In the genomic region with DNA sequence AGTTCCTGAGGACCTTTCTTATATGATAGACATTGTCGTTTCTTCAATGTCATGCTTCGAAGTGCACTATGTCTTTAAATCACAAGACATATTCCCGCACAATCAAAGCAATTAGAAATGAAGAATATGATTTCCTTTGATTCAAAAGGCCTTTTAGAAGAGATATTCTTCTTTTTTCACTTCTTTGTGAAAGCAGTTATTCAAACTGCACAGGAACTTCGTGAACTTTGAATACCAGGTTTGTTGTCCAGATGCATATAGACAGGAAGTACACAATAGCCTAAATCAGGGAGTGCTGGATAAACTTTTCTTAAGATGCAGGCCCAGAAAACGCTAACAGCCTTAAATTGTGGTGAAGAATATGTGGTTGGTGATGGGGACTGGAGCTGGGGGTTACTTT, we compare ENCODE assay signal across 33 cellular contexts.
"Had no signal": no experiment of that assay in that cellular context is flagged by ENCODE, and none has a peak within 500 bp of the region (broad histone marks: within the 10 kb centered on the region; RNA-seq: fewer than 3 reads in every experiment).

No MANE protein-coding gene starts in this region.

- H3K27me3 ChIP-seq: ascending aorta, breast epithelium, cardiac muscle cell, dorsolateral prefrontal cortex, esophagus squamous epithelium, gastrocnemius medialis, heart left ventricle had no signal

- H3K9me3 ChIP-seq: ascending aorta, breast epithelium, esophagus squamous epithelium, gastrocnemius medialis, heart left ventricle had no signal

- H3K36me3 ChIP-seq: ascending aorta, breast epithelium, cardiac muscle cell, esophagus squamous epithelium, gastrocnemius medialis, heart left ventricle had no signal

- H3K27ac ChIP-seq: ascending aorta, breast epithelium, cardiac muscle cell, coronary artery, dorsolateral prefrontal cortex, epithelial cell of prostate, esophagus squamous epithelium, gastrocnemius medialis, heart left ventricle had no signal

- H3K4me3 ChIP-seq: ascending aorta, breast epithelium, cardiac muscle cell, coronary artery, dorsolateral prefrontal cortex, esophagus squamous epithelium, gastrocnemius medialis, heart left ventricle had no signal

- DNase-seq: activated CD4-positive, alpha-beta memory T cell treated with anti-CD3 and anti-CD28 coated beads, Interleukin-2, amount 10 ng/mL, durations not matched to agents 7 days and 5 days; activated CD4-positive, alpha-beta T cell treated with anti-CD3 and anti-CD28 coated beads for 36 hours; activated CD4-positive, alpha-beta T cell treated with anti-CD3 and anti-CD28 coated beads, Interleukin-2, amount 10 ng/mL, durations not matched to agents 24 days and 14 days; activated CD4-positive, CD25-positive, alpha-beta regulatory T cell; activated CD4-positive, CD25-positive, alpha-beta regulatory T cell treated with anti-CD3 and anti-CD28 coated beads, Interleukin-2, amount 50 U/mL, for 72 hours; activated CD8-positive, alpha-beta memory T cell treated with anti-CD3 and anti-CD28 coated beads, Interleukin-2, amount 50 U/mL, for 48 hours; activated gamma-delta T cell; activated naive CD4-positive, alpha-beta T cell; activated naive CD4-positive, alpha-beta T cell treated with anti-CD3 and anti-CD28 coated beads, Interleukin-2, amount 10 ng/mL, durations not matched to agents 7 days and 5 days; activated naive CD8-positive, alpha-beta T cell treated with anti-CD3 and anti-CD28 coated beads, Interleukin-2, amount 10 ng/mL, durations not matched to agents 7 days and 5 days; activated T-cell treated with anti-CD3 and anti-CD28 coated beads for 4 hours; activated T-cell treated with anti-CD3 and anti-CD28 coated beads, Interleukin-2, amount 50 U/mL, for 24 hours; activated T-cell treated with anti-CD3 and anti-CD28 coated beads, Interleukin-2, amount 50 U/mL, for 72 hours; central memory CD4-positive, alpha-beta T cell; cerebellar nuclear complex; dorsolateral prefrontal cortex; effector memory CD8-positive, alpha-beta T cell; esophagus squamous epithelium; foreskin fibroblast; gastrocnemius medialis; glutamatergic neuron; heart left ventricle; T-helper 1 cell; T-helper 17 cell had no signal

- ATAC-seq: activated CD4-positive, alpha-beta T cell treated with anti-CD3 and anti-CD28 coated beads for 36 hours; activated naive CD4-positive, alpha-beta T cell treated with anti-CD3 and anti-CD28 coated beads, Interleukin-2, amount 50 U/mL, for 72 hours; activated T-cell treated with anti-CD3 and anti-CD28 coated beads, Interleukin-2, amount 50 U/mL, for 72 hours; effector memory CD8-positive, alpha-beta T cell; gastrocnemius medialis; heart left ventricle; T-helper 17 cell had no signal

- H3K9me3 Mint-ChIP-seq: activated CD4-positive, alpha-beta memory T cell treated with anti-CD3 and anti-CD28 coated beads, Interleukin-2, amount 10 ng/mL, durations not matched to agents 7 days and 5 days; activated CD4-positive, alpha-beta T cell treated with anti-CD3 and anti-CD28 coated beads, Interleukin-2, amount 10 ng/mL, durations not matched to agents 24 days and 14 days; activated naive CD4-positive, alpha-beta T cell treated with anti-CD3 and anti-CD28 coated beads, Interleukin-2, amount 10 ng/mL, durations not matched to agents 7 days and 5 days; activated naive CD4-positive, alpha-beta T cell treated with anti-CD3 and anti-CD28 coated beads, Interleukin-2, amount 50 U/mL, for 72 hours; dendritic cell treated with granulocyte-macrophage colony-stimulating factor and Interleukin-4, amounts not matched to agents 40 ng/mL and 50 ng/mL, for 4 days; T-helper 2 cell treated with Interferon-gamma antibody and Interleukin-4, amounts not matched to agents 5 μg/mL and 100 μg/mL, for 36 hours had no signal

- H3K36me3 Mint-ChIP-seq: activated naive CD4-positive, alpha-beta T cell treated with anti-CD3 and anti-CD28 coated beads, Interleukin-2, amount 10 ng/mL, durations not matched to agents 7 days and 5 days; activated naive CD4-positive, alpha-beta T cell treated with anti-CD3 and anti-CD28 coated beads, Interleukin-2, amount 50 U/mL, for 72 hours; activated naive CD8-positive, alpha-beta T cell treated with anti-CD3 and anti-CD28 coated beads, Interleukin-2, amount 10 ng/mL, durations not matched to agents 7 days and 5 days; brain had no signal

- H3K4me1 Mint-ChIP-seq: activated CD4-positive, alpha-beta memory T cell treated with anti-CD3 and anti-CD28 coated beads, Interleukin-2, amount 10 ng/mL, durations not matched to agents 7 days and 5 days; activated CD4-positive, alpha-beta T cell treated with anti-CD3 and anti-CD28 coated beads for 36 hours; activated CD4-positive, alpha-beta T cell treated with anti-CD3 and anti-CD28 coated beads, Interleukin-2, amount 10 ng/mL, durations not matched to agents 24 days and 14 days; activated naive CD4-positive, alpha-beta T cell treated with anti-CD3 and anti-CD28 coated beads, Interleukin-2, amount 10 ng/mL, durations not matched to agents 7 days and 5 days; activated naive CD8-positive, alpha-beta T cell treated with anti-CD3 and anti-CD28 coated beads, Interleukin-2, amount 10 ng/mL, durations not matched to agents 7 days and 5 days; T-helper 17 cell had no signal

- H3K4me1 ChIP-seq: ascending aorta, breast epithelium, esophagus squamous epithelium, gastrocnemius medialis, heart left ventricle had no signal

- H3K27ac Mint-ChIP-seq: activated CD4-positive, alpha-beta memory T cell treated with anti-CD3 and anti-CD28 coated beads, Interleukin-2, amount 10 ng/mL, durations not matched to agents 7 days and 5 days; activated CD4-positive, alpha-beta T cell treated with anti-CD3 and anti-CD28 coated beads for 36 hours; activated CD4-positive, alpha-beta T cell treated with anti-CD3 and anti-CD28 coated beads, Interleukin-2, amount 10 ng/mL, durations not matched to agents 24 days and 14 days; activated naive CD4-positive, alpha-beta T cell treated with anti-CD3 and anti-CD28 coated beads, Interleukin-2, amount 10 ng/mL, durations not matched to agents 7 days and 5 days; activated naive CD4-positive, alpha-beta T cell treated with anti-CD3 and anti-CD28 coated beads, Interleukin-2, amount 50 U/mL, for 72 hours; activated naive CD8-positive, alpha-beta T cell treated with anti-CD3 and anti-CD28 coated beads, Interleukin-2, amount 10 ng/mL, durations not matched to agents 7 days and 5 days; activated T-cell treated with anti-CD3 and anti-CD28 coated beads, Interleukin-2, amount 50 U/mL, for 24 hours; activated T-cell treated with anti-CD3 and anti-CD28 coated beads, Interleukin-2, amount 50 U/mL, for 72 hours; brain; dendritic cell treated with granulocyte-macrophage colony-stimulating factor and Interleukin-4, amounts not matched to agents 40 ng/mL and 50 ng/mL, for 4 days; effector memory CD8-positive, alpha-beta T cell; T-helper 17 cell; T-helper 2 cell treated with Interferon-gamma antibody and Interleukin-4, amounts not matched to agents 5 μg/mL and 100 μg/mL, for 36 hours had no signal

- H3K4me3 Mint-ChIP-seq: activated CD4-positive, alpha-beta memory T cell treated with anti-CD3 and anti-CD28 coated beads, Interleukin-2, amount 10 ng/mL, durations not matched to agents 7 days and 5 days; activated CD4-positive, alpha-beta T cell treated with anti-CD3 and anti-CD28 coated beads for 36 hours; activated CD4-positive, alpha-beta T cell treated with anti-CD3 and anti-CD28 coated beads, Interleukin-2, amount 10 ng/mL, durations not matched to agents 24 days and 14 days; activated naive CD4-positive, alpha-beta T cell treated with anti-CD3 and anti-CD28 coated beads, Interleukin-2, amount 10 ng/mL, durations not matched to agents 7 days and 5 days; activated naive CD8-positive, alpha-beta T cell treated with anti-CD3 and anti-CD28 coated beads, Interleukin-2, amount 10 ng/mL, durations not matched to agents 7 days and 5 days; activated T-cell treated with anti-CD3 and anti-CD28 coated beads, Interleukin-2, amount 50 U/mL, for 24 hours; activated T-cell treated with anti-CD3 and anti-CD28 coated beads, Interleukin-2, amount 50 U/mL, for 72 hours; brain; dendritic cell treated with granulocyte-macrophage colony-stimulating factor and Interleukin-4, amounts not matched to agents 40 ng/mL and 50 ng/mL, for 4 days; effector memory CD8-positive, alpha-beta T cell; T-helper 17 cell; T-helper 2 cell treated with Interferon-gamma antibody and Interleukin-4, amounts not matched to agents 5 μg/mL and 100 μg/mL, for 36 hours had no signal

- H3K27me3 Mint-ChIP-seq: activated CD4-positive, alpha-beta memory T cell treated with anti-CD3 and anti-CD28 coated beads, Interleukin-2, amount 10 ng/mL, durations not matched to agents 7 days and 5 days; activated CD4-positive, alpha-beta T cell treated with anti-CD3 and anti-CD28 coated beads for 36 hours; activated CD4-positive, alpha-beta T cell treated with anti-CD3 and anti-CD28 coated beads, Interleukin-2, amount 10 ng/mL, durations not matched to agents 24 days and 14 days; activated naive CD4-positive, alpha-beta T cell treated with anti-CD3 and anti-CD28 coated beads, Interleukin-2, amount 10 ng/mL, durations not matched to agents 7 days and 5 days; activated naive CD8-positive, alpha-beta T cell treated with anti-CD3 and anti-CD28 coated beads, Interleukin-2, amount 10 ng/mL, durations not matched to agents 7 days and 5 days; activated T-cell treated with anti-CD3 and anti-CD28 coated beads, Interleukin-2, amount 50 U/mL, for 24 hours; brain; dendritic cell treated with granulocyte-macrophage colony-stimulating factor and Interleukin-4, amounts not matched to agents 40 ng/mL and 50 ng/mL, for 4 days; effector memory CD8-positive, alpha-beta T cell; T-helper 17 cell had no signal
